8 cellular contexts compared by ENCODE assay signal in the genomic region with DNA sequence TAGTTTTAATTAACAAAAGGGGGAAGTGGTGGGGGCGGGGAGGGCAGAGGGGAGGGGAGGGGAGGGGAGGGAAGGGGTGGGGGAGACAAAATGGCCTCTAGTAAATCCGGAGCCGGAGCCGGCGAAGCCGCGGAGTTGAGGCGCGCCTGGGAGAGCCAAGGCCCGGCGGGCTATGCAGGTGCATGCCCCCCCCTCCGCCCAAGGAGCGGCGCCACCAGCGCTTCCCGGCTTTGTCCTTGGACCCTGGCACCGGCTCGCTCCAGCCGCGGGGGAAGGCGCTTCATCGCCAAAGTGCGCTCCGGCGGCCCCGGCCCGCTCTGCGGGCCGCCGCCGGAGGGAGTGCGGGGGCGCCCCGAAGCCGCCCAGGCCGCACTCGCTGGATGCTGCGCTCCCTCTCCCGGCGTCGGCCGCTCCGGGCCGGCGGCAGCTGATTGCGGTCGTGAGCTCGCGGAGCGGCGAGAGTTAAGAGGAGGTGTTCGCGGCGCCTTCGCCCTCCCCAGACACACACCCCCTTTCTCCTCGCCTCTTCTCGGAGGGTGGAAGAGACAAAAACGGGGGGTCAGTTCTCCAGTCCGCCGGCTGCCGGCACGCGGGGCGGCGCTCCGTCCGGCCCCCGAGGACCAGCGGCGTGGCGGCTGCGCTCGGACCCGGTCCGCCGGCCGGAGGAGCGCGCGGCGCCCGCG. TPM values are rescaled to one million over a fixed set of nuclear protein-coding genes. Genes with fewer than 3 reads are reported as not detected.
DNase-seq lines count a peak whose midpoint lies in the region; ATAC-seq, FAIRE-seq and TF ChIP-seq lines count a peak whose summit lies in the region.

A gene with protein sequence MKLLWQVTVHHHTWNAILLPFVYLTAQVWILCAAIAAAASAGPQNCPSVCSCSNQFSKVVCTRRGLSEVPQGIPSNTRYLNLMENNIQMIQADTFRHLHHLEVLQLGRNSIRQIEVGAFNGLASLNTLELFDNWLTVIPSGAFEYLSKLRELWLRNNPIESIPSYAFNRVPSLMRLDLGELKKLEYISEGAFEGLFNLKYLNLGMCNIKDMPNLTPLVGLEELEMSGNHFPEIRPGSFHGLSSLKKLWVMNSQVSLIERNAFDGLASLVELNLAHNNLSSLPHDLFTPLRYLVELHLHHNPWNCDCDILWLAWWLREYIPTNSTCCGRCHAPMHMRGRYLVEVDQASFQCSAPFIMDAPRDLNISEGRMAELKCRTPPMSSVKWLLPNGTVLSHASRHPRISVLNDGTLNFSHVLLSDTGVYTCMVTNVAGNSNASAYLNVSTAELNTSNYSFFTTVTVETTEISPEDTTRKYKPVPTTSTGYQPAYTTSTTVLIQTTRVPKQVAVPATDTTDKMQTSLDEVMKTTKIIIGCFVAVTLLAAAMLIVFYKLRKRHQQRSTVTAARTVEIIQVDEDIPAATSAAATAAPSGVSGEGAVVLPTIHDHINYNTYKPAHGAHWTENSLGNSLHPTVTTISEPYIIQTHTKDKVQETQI (minus strand): TSS at position 439 of the 683 bp plus-strand sequence. CDS start 797 bp downstream, outside the sequence.

- H4K20me1 ChIP-seq in H1 (replicated peaks in 1 of 2; ENCODE audit: control insufficient read depth in 1 of 2, insufficient read depth in 2 of 2, low read length in 2 of 2): peaks cover 17 to 19% of the 10 kb centered on the region in 2 experiments

- peaks cover 0 to 25% (median 10%) of the 10 kb centered on the region in 4 experiments; a peak in 5 of 7 replicates for H3K27me3 ChIP-seq in H1 (replicated peaks in 1 of 4; ENCODE audit: control insufficient read depth in 3 of 4, extremely low read depth in 1 of 4, insufficient read depth in 3 of 4, low read length in 3 of 4)
- H3K27me3 ChIP-seq in lower lobe of right lung (ENCODE audit: low read depth): no peaks in the 10 kb centered on the region
- H3K27me3 ChIP-seq in stomach smooth muscle (ENCODE audit: control insufficient read depth in 1 of 2, insufficient read depth in 2 of 2, low read length in 2 of 2): peaks cover 0 to 3% of the 10 kb centered on the region in 2 donors

- peak; percentile 81 for DNase-seq in AG08396 (ENCODE audit: low spot score)
- no peak for DNase-seq in H1 (ENCODE audit: low read depth in 1 of 2, low spot score in 2 of 2)
- DNase-seq in lower lobe of right lung: peak; percentile 65
- no peak for DNase-seq in OCI-M2 (lab: John Stamatoyannopoulos, UW; ENCODE audit: unreplicated experiment)

- peak within 1 kb of the TSS; percentile 71; the same call in 1 of the 2 replicates for H2BK12ac ChIP-seq in H1 (ENCODE audit: low read depth, low read length)

- H3K4ac ChIP-seq in H1 (replicated peaks; ENCODE audit: insufficient read length, low read depth, low read length): peak within 1 kb of the TSS; percentile 50

- no peak within 1 kb of the TSS for H2AFZ ChIP-seq in H1 (ENCODE audit: low read length)

- TF ChIP-seq RAD21 in H1 (IDR thresholded peaks at IDR 0.05 in 1 of 2, conservative IDR thresholded peaks at IDR 0.05 in 1 of 2; ENCODE audit: low read depth in 2 of 2, low read length in 2 of 2): 0 out of 4 replicates have a peak, but pooled peaks of 1 of the 2 experiments have one; percentile 2

- no peak within 1 kb of the TSS for H3K14ac ChIP-seq in H1 (ENCODE audit: insufficient read length)

- peak within 1 kb of the TSS; percentile 95 for H3K18ac ChIP-seq in H1 (ENCODE audit: extremely low read depth, low read length)

- CTCF ChIA-PET in H1 (lab: Charles Lee; ENCODE audit: partially characterized antibody): interaction anchor here (0.9 to 3.2 kb wide), 6 partner anchors 10 to 238 kb away, joined by 3 to 38 read pairs (median 8); no protein-coding TSS in a partner anchor

- ATAC-seq in GM18907 (IDR thresholded peaks at IDR 0.05; ENCODE audit: unreplicated experiment): peak; percentile 45
- ATAC-seq in HG03103 (IDR thresholded peaks at IDR 0.05; ENCODE audit: low read depth, unreplicated experiment): peak; percentile 37
- peak; percentile 30 to 58 for ATAC-seq in lower lobe of right lung

- peaks cover 15% of the 10 kb centered on the region for H3K23me2 ChIP-seq in H1 (ENCODE audit: low read depth, low read length)

- peak within 1 kb of the TSS; percentile 69; the same call in 1 of the 2 replicates for H2BK5ac ChIP-seq in H1 (ENCODE audit: low read depth, low read length)

- POLR2A ChIA-PET in H1 (lab: Charles Lee; ENCODE audit: partially characterized antibody): interaction anchor here (0.9 to 1.9 kb wide), 4 partner anchors 12 to 111 kb away, joined by 3 to 5 read pairs (median 4); no protein-coding TSS in a partner anchor

- no peaks in the 10 kb centered on the region for H3K9me3 ChIP-seq in H1 (ENCODE audit: insufficient read depth in 2 of 2, low read depth in 1 of 2, low read length in 1 of 2)
- no peaks in the 10 kb centered on the region for H3K9me3 ChIP-seq in lower lobe of right lung
- no peaks in the 10 kb centered on the region for H3K9me3 ChIP-seq in stomach smooth muscle (ENCODE audit: control insufficient read depth in 2 of 2, low read length in 2 of 2)

- intact Hi-C loops in lower lobe of right lung (cut with DNase I): no loop called here

- 1% methylated on average over 13 of the region's 83 CpGs; no CpG with 5 or more reads in 1 of the 2 experiments for WGBS in H1 (ENCODE audit: extremely low coverage in 1 of 2, insufficient coverage in 1 of 2, insufficient read length in 1 of 2, insufficient replicate concordance in 2 of 2, low coverage in 1 of 2, low lambda C conversion rate in 2 of 2, missing lambda C conversion rate in 1 of 2), 2 experiments

- no peak within 1 kb of the TSS; the same call in 1 of the 2 replicates for H2AK5ac ChIP-seq in H1 (ENCODE audit: low read depth, low read length)

- H4K91ac ChIP-seq in H1 (replicated peaks; ENCODE audit: insufficient read length, low read length): peak within 1 kb of the TSS; percentile 94

- H2BK15ac ChIP-seq in H1 (ENCODE audit: low read length): peak within 1 kb of the TSS; percentile 12; the same call in 1 of the 2 replicates

- peaks cover 0 to 22% of the 10 kb centered on the region in 2 experiments; a peak in 2 of 4 replicates for H3K79me2 ChIP-seq in H1 (ENCODE audit: control insufficient read depth in 1 of 2, insufficient read depth in 2 of 2, low read length in 2 of 2)

- no peak within 1 kb of the TSS for H2BK20ac ChIP-seq in H1 (ENCODE audit: low read length)

- H3K4me2 ChIP-seq in H1 (ENCODE audit: insufficient read depth in 1 of 2, low read depth in 2 of 2, low read length in 2 of 2): peak within 1 kb of the TSS; percentile 96 to 99

- no peak; a peak in 1 of 3 replicates for TF ChIP-seq EP300 in H1 (IDR thresholded peaks at IDR 0.05; ENCODE audit: borderline replicate concordance in 1 of 2, low read depth in 2 of 2, low read length in 2 of 2)

- H4K5ac ChIP-seq in H1 (ENCODE audit: insufficient read length, low read depth, low read length): no peak within 1 kb of the TSS

- TF ChIP-seq CTCF in WI38 (IDR thresholded peaks at IDR 0.05; ENCODE audit: low read depth, low read length): no peak
- no peak for TF ChIP-seq CTCF in H1 (IDR thresholded peaks at IDR 0.05; ENCODE audit: control extremely low read depth in 1 of 3, insufficient read depth in 1 of 3, low read depth in 1 of 3, low read length in 3 of 3)
- peak; percentile 16 for TF ChIP-seq CTCF in lower lobe of right lung (IDR thresholded peaks at IDR 0.05)

- peaks cover 0 to 4% (median 1%) of the 10 kb centered on the region in 4 experiments; a peak in 2 of 8 replicates for H3K36me3 ChIP-seq in H1 (ENCODE audit: control insufficient read depth in 2 of 4, insufficient read depth in 4 of 4, low read length in 3 of 4)
- no peaks in the 10 kb centered on the region for H3K36me3 ChIP-seq in lower lobe of right lung
- H3K36me3 ChIP-seq in stomach smooth muscle (ENCODE audit: control insufficient read depth in 2 of 2, insufficient read depth in 2 of 2, low read length in 2 of 2): peaks cover 0 to 8% of the 10 kb centered on the region in 2 donors

- peak; percentile 34 to 54 for TF ChIP-seq POLR2A in H1 (IDR thresholded peaks at IDR 0.05; ENCODE audit: control extremely low read depth in 1 of 2, low read depth in 2 of 2, low read length in 2 of 2)

- peak within 1 kb of the TSS; percentile 85 for H4K8ac ChIP-seq in H1 (ENCODE audit: extremely low read depth, insufficient read depth, low read length)

- no peak within 1 kb of the TSS for H3K56ac ChIP-seq in H1 (replicated peaks; ENCODE audit: insufficient read length, low read depth, low read length)

- H3K4me3 ChIP-seq in WI38 (ENCODE audit: low read depth, low read length) (peak within 1 kb of the TSS; percentile 55), H1 (ENCODE audit: extremely low read depth in 1 of 4, insufficient read depth in 2 of 4, low read depth in 3 of 4, low read length in 4 of 4) (peak within 1 kb of the TSS; percentile 53 to 74 (median 68)), lower lobe of right lung (peak within 1 kb of the TSS; percentile 67), stomach smooth muscle (ENCODE audit: low read length in 2 of 2) (peak within 1 kb of the TSS; percentile 61 to 76)

- FAIRE-seq in H1 (lab: Jason Lieb, UNC): no peak

- H3K23ac ChIP-seq in H1 (ENCODE audit: insufficient read length): no peak within 1 kb of the TSS

- peaks cover 5 to 24% (median 14%) of the 10 kb centered on the region in 4 experiments; a peak in 6 of 7 replicates for H3K4me1 ChIP-seq in H1 (replicated peaks in 1 of 4; ENCODE audit: control insufficient read depth in 3 of 4, insufficient read depth in 4 of 4, low read length in 3 of 4)
- H3K4me1 ChIP-seq in lower lobe of right lung: peaks cover 39% of the 10 kb centered on the region
- H3K4me1 ChIP-seq in stomach smooth muscle (ENCODE audit: control insufficient read depth, insufficient read depth, low read length): peaks cover 13% of the 10 kb centered on the region

- H3K27ac ChIP-seq in H1 (ENCODE audit: low read depth, low read length) (no peak within 1 kb of the TSS; the same call in 1 of the 2 replicates), lower lobe of right lung (peak within 1 kb of the TSS; percentile 62), stomach smooth muscle (ENCODE audit: low read length) (no peak within 1 kb of the TSS)

- H2BK120ac ChIP-seq in H1 (replicated peaks; ENCODE audit: low read depth, low read length): no peak within 1 kb of the TSS

- H3K79me1 ChIP-seq in H1 (ENCODE audit: low read depth, low read length): peaks cover 2% of the 10 kb centered on the region; the same call in 1 of the 2 replicates

- H3K9ac ChIP-seq in H1 (replicated peaks in 1 of 4; ENCODE audit: extremely low read depth in 1 of 4, low read depth in 3 of 4, low read length in 3 of 4): peak within 1 kb of the TSS; percentile 62 to 93 (median 74)
- peak within 1 kb of the TSS in 1 of 2 donors; percentile 32 for H3K9ac ChIP-seq in stomach smooth muscle (ENCODE audit: low read length in 2 of 2)

RNA-seq across cellular contexts. Expression of the gene that starts here (rescaled TPM):
- 13.4 and 15.1 TPM in 2 replicates for total RNA-seq in H1 (2021; fragmentation: NEBNext Ultra II Directional; extraction: Animal tissue kit (Norgen Biotek cat#: 25700))
- 15.4 and 16.4 TPM in 2 replicates for polyA plus RNA-seq in H1 (2011; rRNA removed)
- 10.3 TPM for polyA plus RNA-seq in H1 (2011; cell fraction: cytosol; rRNA removed)
- polyA plus RNA-seq in H1 (2011; cell fraction: nucleus; rRNA removed): 18.4 TPM
- 8.4 to 11.6 TPM (median 9.6 TPM) in 4 replicates for polyA plus RNA-seq in H1 (2012, experiment 1 of 2)
- polyA plus RNA-seq in H1 (2012, experiment 2 of 2): 5.7 TPM
- polyA plus RNA-seq in H1 (2013, experiment 1 of 2): 6.2 TPM
- polyA plus RNA-seq in H1 (2013, experiment 2 of 2): 5.9 TPM
- 25.0 and 27.3 TPM in 2 replicates for polyA minus RNA-seq in H1 (2011; rRNA and poly(A)+ RNA removed)
- 6.7 TPM for polyA minus RNA-seq in H1 (2011; cell fraction: cytosol; rRNA and poly(A)+ RNA removed)
- polyA minus RNA-seq in H1 (2011; cell fraction: nucleus; rRNA and poly(A)+ RNA removed): 13.3 TPM
- total RNA-seq in lower lobe of right lung: 12.8 TPM

Comparison
In these comparisons a context has a peak if more than half of its experiments do, and no peak if none do; other contexts are left out.
1. DNase-seq: peak in AG08396 (single experiment) and lower lobe of right lung (single experiment); none in H1 (0 of 2) and OCI-M2 (single experiment).
2. Peak in every context shown above with its lines, with median percentiles within 50 percentile points of each other: ATAC-seq and H3K4me3 ChIP-seq.